ENCODE assay signal across 13 cellular contexts in genomic region chr11:89673380-89673779, GRCh38. TPM values are rescaled to one million over a fixed set of nuclear protein-coding genes. Genes with fewer than 3 reads are reported as not detected.
DNase-seq lines count a peak whose midpoint lies in the region; TF ChIP-seq lines count a peak whose summit lies in the region.
"Not testable (repeated sequence)": the region's sequence is repeated elsewhere in the genome, so short reads cannot be mapped to it uniquely, and the experiment has no call there.
"Had no signal": no experiment of that assay in that cellular context is flagged by ENCODE, and none has a peak within 500 bp of the region (broad histone marks: within the 10 kb centered on the region; RNA-seq: fewer than 3 reads in every experiment).

No MANE protein-coding gene starts in this region.

- not testable (repeated sequence) for H3K9me3 Mint-ChIP-seq in nephron progenitor cell

- in situ Hi-C loops in SK-MEL-5 (cut with HindIII; ENCODE audit: low pct_unique_long_range_greater_than_20kb, low sequenced_read_pairs): not testable (repeated sequence)

- DNase-seq in DMS53 (lab: John Stamatoyannopoulos, UW): peak; percentile 32
- peak; percentile 3 for DNase-seq in SK-MEL-5 (ENCODE audit: low read depth, low spot score)
- peak; percentile 1 for DNase-seq in astrocyte of the hippocampus (ENCODE audit: low read depth, low spot score)
- DNase-seq in foreskin melanocyte: peak; percentile 24
- DNase-seq in nephron progenitor cell: not testable (repeated sequence)
- DNase-seq in superior temporal gyrus (ENCODE audit: extremely low spot score): peak; percentile 84

- H3K4me1 Mint-ChIP-seq in nephron progenitor cell: peaks cover 37% of the 10 kb centered on the region

- TF ChIP-seq CTCF in 22Rv1 (IDR thresholded peaks at IDR 0.05); nephron progenitor cell (IDR thresholded peaks at IDR 0.05): not testable (repeated sequence)

- H3K27ac Mint-ChIP-seq in nephron progenitor cell: peak overlapping the region; percentile 40

- not testable (repeated sequence) for H3K27me3 Mint-ChIP-seq in nephron progenitor cell (ENCODE audit: low read depth, poor library complexity)

- peak overlapping the region; percentile 3 for H3K4me3 Mint-ChIP-seq in nephron progenitor cell

- H3K36me3 Mint-ChIP-seq in nephron progenitor cell (ENCODE audit: low read depth): not testable (repeated sequence)

- H3K27ac ChIP-seq in 22Rv1 (peak overlapping the region; percentile 67), layer of hippocampus (ENCODE audit: low read depth, low read length) (peak overlapping the region; percentile 86)

- H3K27me3 ChIP-seq in layer of hippocampus (ENCODE audit: control insufficient read depth, insufficient read depth, low read length): not testable (repeated sequence)

RNA-seq across cellular contexts. Expression of gene TRIM77, which starts 36.7 kb away (rescaled TPM):
- not detected in 2 replicates for total RNA-seq in SK-MEL-5 (2014; rRNA removed; shearing (Covaris generic))
- not detected in 2 replicates for polyA plus RNA-seq in SK-MEL-5 (2015; cell fraction: cytosol; rRNA removed)
- polyA plus RNA-seq in SK-MEL-5 (2015; cell fraction: nucleus; rRNA removed): not detected in 2 replicates
- total RNA-seq: CD4-positive, CD25-positive, alpha-beta regulatory T cell; CD8-positive, alpha-beta memory T cell; Daoy; GM23338; HT-29 had no signal
- polyA plus RNA-seq: CD4-positive, CD25-positive, alpha-beta regulatory T cell; CD8-positive, alpha-beta memory T cell; GM23338 had no signal
